In the genomic region with DNA sequence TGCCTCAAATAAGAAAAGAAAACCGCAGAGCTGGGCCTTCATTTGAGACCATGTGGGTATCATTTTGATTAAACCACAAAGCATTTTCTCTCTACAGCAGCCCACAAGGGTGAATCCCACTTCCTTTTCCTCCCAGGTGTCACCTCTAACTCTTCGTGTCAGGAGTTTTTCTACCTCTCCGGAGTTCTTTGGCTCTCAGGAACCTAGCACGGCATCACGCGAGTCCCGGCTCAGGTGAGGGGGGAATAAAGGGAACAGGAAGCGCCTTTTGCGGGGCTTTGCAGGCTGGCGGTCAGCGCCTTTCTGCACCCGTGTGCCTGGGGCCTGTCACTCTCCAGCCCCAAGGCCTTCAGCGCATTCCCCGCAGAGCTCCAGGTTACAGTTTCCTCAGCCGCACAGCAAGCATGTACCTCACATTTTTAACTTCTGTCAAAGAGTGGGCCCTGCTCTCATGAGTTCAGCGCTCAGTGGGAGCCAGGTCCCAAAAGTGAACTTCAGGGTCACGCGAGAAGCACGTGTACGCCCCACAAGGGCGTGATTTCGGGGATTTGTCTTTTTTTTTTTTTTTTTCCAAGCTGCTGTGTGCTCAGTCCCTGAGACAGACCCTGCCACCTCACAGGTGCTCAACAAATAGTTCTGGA, we compare ENCODE assay signal across 8 cellular contexts. TPM values are rescaled to one million over a fixed set of nuclear protein-coding genes. Genes with fewer than 3 reads are reported as not detected.
DNase-seq lines count a peak whose midpoint lies in the region; ATAC-seq and TF ChIP-seq lines count a peak whose summit lies in the region.

No MANE protein-coding gene starts in this region.

- H3K4me1 ChIP-seq in hepatocyte (ENCODE audit: insufficient read depth) (peaks cover 10% of the 10 kb centered on the region), skeletal muscle satellite cell (ENCODE audit: control insufficient read depth, insufficient read depth, low read length) (peaks cover 22% of the 10 kb centered on the region)

- H3K4me2 ChIP-seq in hepatocyte = peak overlapping the region; percentile 90
- H3K4me2 ChIP-seq in skeletal muscle satellite cell (ENCODE audit: low read length) = peak overlapping the region; percentile 85

- no peaks in the 10 kb centered on the region for H3K9me2 ChIP-seq in hepatocyte (replicated peaks; ENCODE audit: insufficient read depth)

- no peak for DNase-seq in AG04450 (ENCODE audit: low read depth, low spot score)
- peak; percentile 37 for DNase-seq in RKO (ENCODE audit: low spot score)
- DNase-seq in activated naive CD8-positive, alpha-beta T cell treated with anti-CD3 and anti-CD28 coated beads, Interleukin-2, amount 50 U/mL, for 16 hours (ENCODE audit: low read depth, low spot score) = peak; percentile 6
- peak; percentile 40 for DNase-seq in hepatocyte (ENCODE audit: low spot score)
- no peak for DNase-seq in EL

- peak; percentile 26 for ATAC-seq in GM18909 (IDR thresholded peaks at IDR 0.05; ENCODE audit: poor library complexity, unreplicated experiment)
- peak; percentile 31 for ATAC-seq in HG03139 (IDR thresholded peaks at IDR 0.05; ENCODE audit: unreplicated experiment)

- no peaks in the 10 kb centered on the region for H3K36me3 ChIP-seq in hepatocyte (replicated peaks; ENCODE audit: insufficient read depth, low read depth)
- H3K36me3 ChIP-seq in skeletal muscle satellite cell (ENCODE audit: insufficient read depth, low read length) = no peaks in the 10 kb centered on the region

- H2AFZ ChIP-seq in hepatocyte = peak overlapping the region; percentile 89

- POLR2A ChIA-PET in AG04450 (lab: Yijun Ruan, JAX) = interaction anchor here (0.6 to 1.5 kb wide), 8 partner anchors 43 to 400 kb away, joined by 3 to 7 read pairs (median 4); partner anchors contain the start of gene TMBIM6

- WGBS in hepatocyte (ENCODE audit: low lambda C conversion rate, missing lambda C conversion rate) = 5% methylated on average over 22 of the region's 22 CpGs

- TF ChIP-seq CTCF in AG04450 (IDR thresholded peaks at IDR 0.05; ENCODE audit: low read depth, low read length) = no peak
- no peak for TF ChIP-seq CTCF in hepatocyte (IDR thresholded peaks at IDR 0.05; ENCODE audit: poor library complexity)

- H3K9me3 ChIP-seq in AG04450 (ENCODE audit: control insufficient read depth, insufficient read depth, low read length) (no peaks in the 10 kb centered on the region; the same call in 1 of the 2 replicates), hepatocyte (ENCODE audit: low read depth) (no peaks in the 10 kb centered on the region), skeletal muscle satellite cell (replicated peaks; ENCODE audit: low read length) (no peaks in the 10 kb centered on the region)

- H3K27ac ChIP-seq in AG04450 (ENCODE audit: low read depth, low read length) (peak overlapping the region; percentile 47), hepatocyte (peak overlapping the region; percentile 92)

- H4K20me1 ChIP-seq in hepatocyte (ENCODE audit: insufficient read depth, poor library complexity, severe bottlenecking) = no peaks in the 10 kb centered on the region

- H3K27me3 ChIP-seq in AG04450 (ENCODE audit: control insufficient read depth, insufficient read depth, low read length) = no peaks in the 10 kb centered on the region
- no peaks in the 10 kb centered on the region for H3K27me3 ChIP-seq in hepatocyte
- H3K27me3 ChIP-seq in skeletal muscle satellite cell (ENCODE audit: control insufficient read depth, insufficient read depth, low read length) = peaks cover 20% of the 10 kb centered on the region

- peak overlapping the region; percentile 78 for H3K9ac ChIP-seq in skeletal muscle satellite cell (ENCODE audit: low read depth, low read length)

- H3K4me3 ChIP-seq in AG04450 (ENCODE audit: low read depth, low read length) = peak overlapping the region; percentile 65
- H3K4me3 ChIP-seq in hepatocyte = peak overlapping the region; percentile 87
- peak overlapping the region; percentile 74 for H3K4me3 ChIP-seq in skeletal muscle satellite cell (ENCODE audit: low read length)

- CTCF ChIA-PET in AG04450 (lab: Charles Lee) = interaction anchor here (0.5 to 1.5 kb wide), 9 partner anchors 15 to 291 kb away, joined by 3 to 8 read pairs (median 5); partner anchors contain the start of gene FAM186B

- H3K79me2 ChIP-seq in hepatocyte = no peaks in the 10 kb centered on the region

RNA-seq across cellular contexts. Expression of gene PRPF40B, which starts 0.7 kb away (rescaled TPM):
- polyA plus RNA-seq in AG04450 (2011; rRNA removed) (9.0 and 10.9 TPM in 2 replicates), hepatocyte (30.1 and 34.5 TPM in 2 replicates)
- 10.3 and 12.2 TPM in 2 replicates for polyA minus RNA-seq in AG04450 (2011; rRNA and poly(A)+ RNA removed)
- 11.1 and 14.9 TPM in 2 replicates for total RNA-seq in hepatocyte
- total RNA-seq in skeletal muscle satellite cell (2012; rRNA removed) = 5.2 and 11.7 TPM in 2 replicates

RNA-seq across cellular contexts. Expression of gene FAM186B, which starts 17.2 kb away (rescaled TPM):
- polyA plus RNA-seq in AG04450 (2011; rRNA removed) = 0.05 and 0.07 TPM in 2 replicates
- polyA minus RNA-seq in AG04450 (2011; rRNA and poly(A)+ RNA removed) = 0.09 and 0.41 TPM in 2 replicates
- 0.17 and 0.52 TPM in 2 replicates for total RNA-seq in hepatocyte
- polyA plus RNA-seq in hepatocyte = 0.69 TPM in 1 of 2 replicates, not detected in the other
- total RNA-seq in skeletal muscle satellite cell (2012; rRNA removed) = 0.44 and 0.51 TPM in 2 replicates

RNA-seq across cellular contexts. Expression of gene MCRS1, which starts 54.7 kb away (rescaled TPM):
- 47.0 and 54.2 TPM in 2 replicates for polyA plus RNA-seq in AG04450 (2011; rRNA removed)
- polyA minus RNA-seq in AG04450 (2011; rRNA and poly(A)+ RNA removed) = 55.0 and 80.9 TPM in 2 replicates
- total RNA-seq in hepatocyte = 51.1 and 51.4 TPM in 2 replicates
- 57.7 and 58.2 TPM in 2 replicates for polyA plus RNA-seq in hepatocyte
- 57.4 and 60.8 TPM in 2 replicates for total RNA-seq in skeletal muscle satellite cell (2012; rRNA removed)

Comparison
In these comparisons a context has a peak if more than half of its experiments do, and no peak if none do; other contexts are left out.
1. DNase-seq: peak in RKO (single experiment), activated naive CD8-positive, alpha-beta T cell treated with anti-CD3 and anti-CD28 coated beads, Interleukin-2, amount 50 U/mL, for 16 hours (single experiment) and hepatocyte (single experiment); none in AG04450 (single experiment) and EL (single experiment).
2. Peak in every context shown above with its lines, with median percentiles within 50 percentile points of each other: H3K4me3 ChIP-seq.